In the genomic region with DNA sequence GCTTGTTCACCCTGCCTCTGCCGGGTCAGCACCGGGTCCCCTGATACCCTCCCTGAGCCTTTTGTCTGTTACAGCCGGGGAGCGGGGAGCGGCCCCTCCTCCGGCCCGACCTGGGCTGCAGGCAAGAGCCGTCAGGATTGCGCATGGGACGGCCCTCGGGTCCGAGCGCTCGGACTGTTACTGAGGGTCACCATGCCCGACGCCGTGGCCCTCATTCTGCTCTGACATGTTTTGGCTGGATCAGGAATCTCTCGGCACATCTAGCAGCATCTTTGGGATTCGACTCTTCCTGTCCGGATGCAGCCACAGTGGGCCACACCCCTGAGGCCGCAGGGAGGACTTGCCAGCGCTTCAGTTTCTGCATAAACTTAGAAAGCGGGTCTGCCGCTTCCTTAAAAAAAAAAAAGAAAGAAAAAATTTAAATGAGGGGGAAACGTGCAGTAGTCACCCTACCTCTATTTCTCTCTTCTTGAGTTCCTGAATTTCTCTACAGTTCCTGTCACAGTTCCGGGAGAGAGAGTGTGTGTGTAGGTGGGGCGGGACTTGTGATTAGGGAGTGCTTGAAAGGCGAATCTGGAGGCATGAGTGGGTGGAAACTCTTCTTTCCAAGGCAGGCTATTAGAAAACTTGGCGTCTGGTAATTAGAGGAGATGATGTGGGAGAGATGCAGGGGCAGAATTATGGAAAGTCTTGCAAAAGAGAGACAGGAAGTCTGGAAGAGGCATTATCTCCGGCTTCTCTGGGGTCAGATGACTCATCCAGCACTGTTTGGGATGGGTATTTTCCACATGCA, we compare ENCODE assay signal across 1 cellular context.
TF ChIP-seq lines count a peak whose summit lies in the region.

No MANE protein-coding gene starts in this region.

TF ChIP-seq in K562, 482 proteins besides CTCF, POLR2A, EP300 and RAD21 (continued from another document and continues in another):
- TF ChIP-seq, protein P1, sequence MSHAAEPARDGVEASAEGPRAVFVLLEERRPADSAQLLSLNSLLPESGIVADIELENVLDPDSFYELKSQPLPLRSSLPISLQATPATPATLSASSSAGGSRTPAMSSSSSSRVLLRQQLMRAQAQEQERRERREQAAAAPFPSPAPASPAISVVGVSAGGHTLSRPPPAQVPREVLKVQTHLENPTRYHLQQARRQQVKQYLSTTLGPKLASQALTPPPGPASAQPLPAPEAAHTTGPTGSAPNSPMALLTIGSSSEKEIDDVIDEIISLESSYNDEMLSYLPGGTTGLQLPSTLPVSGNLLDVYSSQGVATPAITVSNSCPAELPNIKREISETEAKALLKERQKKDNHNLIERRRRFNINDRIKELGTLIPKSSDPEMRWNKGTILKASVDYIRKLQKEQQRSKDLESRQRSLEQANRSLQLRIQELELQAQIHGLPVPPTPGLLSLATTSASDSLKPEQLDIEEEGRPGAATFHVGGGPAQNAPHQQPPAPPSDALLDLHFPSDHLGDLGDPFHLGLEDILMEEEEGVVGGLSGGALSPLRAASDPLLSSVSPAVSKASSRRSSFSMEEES (CRISPR knock-in tag; IDR thresholded peaks at IDR 0.05), result no peak
- TF ChIP-seq MYNN (IDR thresholded peaks at IDR 0.05) (no peak), MYNN (CRISPR knock-in tag; IDR thresholded peaks at IDR 0.05) (no peak), MTA3 (IDR thresholded peaks at IDR 0.05; ENCODE audit: borderline replicate concordance) (no peak), KDM4B (IDR thresholded peaks at IDR 0.05; ENCODE audit: borderline replicate concordance in 2 of 2, low read depth in 1 of 2) (no peak), MYC (IDR thresholded peaks at IDR 0.05; ENCODE audit: low read depth, low read length) (0 out of 2 replicates have a peak, but pooled peaks have one; percentile 12), MYC (CRISPR knock-in tag; IDR thresholded peaks at IDR 0.05; ENCODE audit: borderline replicate concordance, low read depth) (no peak), GATAD2B (IDR thresholded peaks at IDR 0.05; ENCODE audit: borderline replicate concordance) (no peak), ZNF24 (IDR thresholded peaks at IDR 0.05) (no peak), SMAD4 (CRISPR knock-in tag; conservative IDR thresholded peaks at IDR 0.05) (peak; percentile 26; the same call in 1 of the 2 replicates), KLF13 (tag; IDR thresholded peaks at IDR 0.05; ENCODE audit: borderline replicate concordance, low read depth) (no peak), HNRNPK (IDR thresholded peaks at IDR 0.05; ENCODE audit: low read depth, low read length, poor library complexity, severe bottlenecking) (no peak), ZNF41 (CRISPR knock-in tag; conservative IDR thresholded peaks at IDR 0.05) (no peak), ELF1 (tag; IDR thresholded peaks at IDR 0.05) (peak; percentile 88), ZNF668 (CRISPR knock-in tag; IDR thresholded peaks at IDR 0.05) (no peak), CBFA2T2 (conservative IDR thresholded peaks at IDR 0.05) (no peak), SMAD3 (CRISPR knock-in tag; conservative IDR thresholded peaks at IDR 0.05) (no peak), POU5F1 (IDR thresholded peaks at IDR 0.05; ENCODE audit: borderline replicate concordance, low read depth, low read length, partially characterized antibody) (no peak), JUN (IDR thresholded peaks at IDR 0.05; ENCODE audit: borderline replicate concordance, low read depth, low read length) (peak; percentile 75), JUN (CRISPR knock-in tag; IDR thresholded peaks at IDR 0.05; ENCODE audit: borderline replicate concordance) (no peak), TEAD2 (tag; IDR thresholded peaks at IDR 0.05) (no peak), PURB (CRISPR knock-in tag; IDR thresholded peaks at IDR 0.05; ENCODE audit: low read depth) (no peak), PHF20 (IDR thresholded peaks at IDR 0.05; ENCODE audit: partially characterized antibody) (no peak), HEY1 (CRISPR knock-in tag; IDR thresholded peaks at IDR 0.05; ENCODE audit: borderline replicate concordance) (no peak), ZKSCAN8 (CRISPR knock-in tag; IDR thresholded peaks at IDR 0.05) (peak; percentile 30; the same call in 1 of the 2 replicates), KLF16 (IDR thresholded peaks at IDR 0.05) (no peak), PPARD (CRISPR knock-in tag; IDR thresholded peaks at IDR 0.05) (no peak), CTBP1 (IDR thresholded peaks at IDR 0.05; ENCODE audit: borderline replicate concordance) (no peak; the same call in 1 of the 2 replicates), ZNF224 (CRISPR knock-in tag; IDR thresholded peaks at IDR 0.05) (no peak), MCM5 (IDR thresholded peaks at IDR 0.05; ENCODE audit: low read depth) (no peak), EZH2 (IDR thresholded peaks at IDR 0.05; ENCODE audit: borderline replicate concordance, low read depth, low read length) (no peak), RFX7 (CRISPR knock-in tag; IDR thresholded peaks at IDR 0.05) (no peak), CBFA2T3 (IDR thresholded peaks at IDR 0.05) (peak; percentile 40; the same call in 1 of the 2 replicates), RUNX1 (IDR thresholded peaks at IDR 0.05; ENCODE audit: low read depth) (no peak), ZNF589 (CRISPR knock-in tag; IDR thresholded peaks at IDR 0.05; ENCODE audit: low read depth) (no peak), TRIM28 (IDR thresholded peaks at IDR 0.05) (peak; percentile 24; the same call in 1 of the 2 replicates), BRD9 (IDR thresholded peaks at IDR 0.05; ENCODE audit: low read depth, partially characterized antibody) (no peak), ZNF644 (tag; IDR thresholded peaks at IDR 0.05; ENCODE audit: low read depth) (no peak), RBM15 (IDR thresholded peaks at IDR 0.05; ENCODE audit: insufficient read depth, low read length) (no peak), TGIF2 (CRISPR knock-in tag; IDR thresholded peaks at IDR 0.05) (no peak)
- TF ChIP-seq, protein P2, sequence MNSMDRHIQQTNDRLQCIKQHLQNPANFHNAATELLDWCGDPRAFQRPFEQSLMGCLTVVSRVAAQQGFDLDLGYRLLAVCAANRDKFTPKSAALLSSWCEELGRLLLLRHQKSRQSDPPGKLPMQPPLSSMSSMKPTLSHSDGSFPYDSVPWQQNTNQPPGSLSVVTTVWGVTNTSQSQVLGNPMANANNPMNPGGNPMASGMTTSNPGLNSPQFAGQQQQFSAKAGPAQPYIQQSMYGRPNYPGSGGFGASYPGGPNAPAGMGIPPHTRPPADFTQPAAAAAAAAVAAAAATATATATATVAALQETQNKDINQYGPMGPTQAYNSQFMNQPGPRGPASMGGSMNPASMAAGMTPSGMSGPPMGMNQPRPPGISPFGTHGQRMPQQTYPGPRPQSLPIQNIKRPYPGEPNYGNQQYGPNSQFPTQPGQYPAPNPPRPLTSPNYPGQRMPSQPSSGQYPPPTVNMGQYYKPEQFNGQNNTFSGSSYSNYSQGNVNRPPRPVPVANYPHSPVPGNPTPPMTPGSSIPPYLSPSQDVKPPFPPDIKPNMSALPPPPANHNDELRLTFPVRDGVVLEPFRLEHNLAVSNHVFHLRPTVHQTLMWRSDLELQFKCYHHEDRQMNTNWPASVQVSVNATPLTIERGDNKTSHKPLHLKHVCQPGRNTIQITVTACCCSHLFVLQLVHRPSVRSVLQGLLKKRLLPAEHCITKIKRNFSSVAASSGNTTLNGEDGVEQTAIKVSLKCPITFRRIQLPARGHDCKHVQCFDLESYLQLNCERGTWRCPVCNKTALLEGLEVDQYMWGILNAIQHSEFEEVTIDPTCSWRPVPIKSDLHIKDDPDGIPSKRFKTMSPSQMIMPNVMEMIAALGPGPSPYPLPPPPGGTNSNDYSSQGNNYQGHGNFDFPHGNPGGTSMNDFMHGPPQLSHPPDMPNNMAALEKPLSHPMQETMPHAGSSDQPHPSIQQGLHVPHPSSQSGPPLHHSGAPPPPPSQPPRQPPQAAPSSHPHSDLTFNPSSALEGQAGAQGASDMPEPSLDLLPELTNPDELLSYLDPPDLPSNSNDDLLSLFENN (IDR thresholded peaks at IDR 0.05; ENCODE audit: low read depth in 2 of 2, low read length in 2 of 2), result no peak
- TF ChIP-seq, protein P3, sequence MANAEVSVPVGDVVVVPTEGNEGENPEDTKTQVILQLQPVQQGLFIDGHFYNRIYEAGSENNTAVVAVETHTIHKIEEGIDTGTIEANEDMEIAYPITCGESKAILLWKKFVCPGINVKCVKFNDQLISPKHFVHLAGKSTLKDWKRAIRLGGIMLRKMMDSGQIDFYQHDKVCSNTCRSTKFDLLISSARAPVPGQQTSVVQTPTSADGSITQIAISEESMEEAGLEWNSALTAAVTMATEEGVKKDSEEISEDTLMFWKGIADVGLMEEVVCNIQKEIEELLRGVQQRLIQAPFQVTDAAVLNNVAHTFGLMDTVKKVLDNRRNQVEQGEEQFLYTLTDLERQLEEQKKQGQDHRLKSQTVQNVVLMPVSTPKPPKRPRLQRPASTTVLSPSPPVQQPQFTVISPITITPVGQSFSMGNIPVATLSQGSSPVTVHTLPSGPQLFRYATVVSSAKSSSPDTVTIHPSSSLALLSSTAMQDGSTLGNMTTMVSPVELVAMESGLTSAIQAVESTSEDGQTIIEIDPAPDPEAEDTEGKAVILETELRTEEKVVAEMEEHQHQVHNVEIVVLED (CRISPR knock-in tag; IDR thresholded peaks at IDR 0.05), result no peak
- TF ChIP-seq, protein P4, sequence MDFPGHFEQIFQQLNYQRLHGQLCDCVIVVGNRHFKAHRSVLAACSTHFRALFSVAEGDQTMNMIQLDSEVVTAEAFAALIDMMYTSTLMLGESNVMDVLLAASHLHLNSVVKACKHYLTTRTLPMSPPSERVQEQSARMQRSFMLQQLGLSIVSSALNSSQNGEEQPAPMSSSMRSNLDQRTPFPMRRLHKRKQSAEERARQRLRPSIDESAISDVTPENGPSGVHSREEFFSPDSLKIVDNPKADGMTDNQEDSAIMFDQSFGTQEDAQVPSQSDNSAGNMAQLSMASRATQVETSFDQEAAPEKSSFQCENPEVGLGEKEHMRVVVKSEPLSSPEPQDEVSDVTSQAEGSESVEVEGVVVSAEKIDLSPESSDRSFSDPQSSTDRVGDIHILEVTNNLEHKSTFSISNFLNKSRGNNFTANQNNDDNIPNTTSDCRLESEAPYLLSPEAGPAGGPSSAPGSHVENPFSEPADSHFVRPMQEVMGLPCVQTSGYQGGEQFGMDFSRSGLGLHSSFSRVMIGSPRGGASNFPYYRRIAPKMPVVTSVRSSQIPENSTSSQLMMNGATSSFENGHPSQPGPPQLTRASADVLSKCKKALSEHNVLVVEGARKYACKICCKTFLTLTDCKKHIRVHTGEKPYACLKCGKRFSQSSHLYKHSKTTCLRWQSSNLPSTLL (IDR thresholded peaks at IDR 0.05), result no peak
- TF ChIP-seq, protein P5, sequence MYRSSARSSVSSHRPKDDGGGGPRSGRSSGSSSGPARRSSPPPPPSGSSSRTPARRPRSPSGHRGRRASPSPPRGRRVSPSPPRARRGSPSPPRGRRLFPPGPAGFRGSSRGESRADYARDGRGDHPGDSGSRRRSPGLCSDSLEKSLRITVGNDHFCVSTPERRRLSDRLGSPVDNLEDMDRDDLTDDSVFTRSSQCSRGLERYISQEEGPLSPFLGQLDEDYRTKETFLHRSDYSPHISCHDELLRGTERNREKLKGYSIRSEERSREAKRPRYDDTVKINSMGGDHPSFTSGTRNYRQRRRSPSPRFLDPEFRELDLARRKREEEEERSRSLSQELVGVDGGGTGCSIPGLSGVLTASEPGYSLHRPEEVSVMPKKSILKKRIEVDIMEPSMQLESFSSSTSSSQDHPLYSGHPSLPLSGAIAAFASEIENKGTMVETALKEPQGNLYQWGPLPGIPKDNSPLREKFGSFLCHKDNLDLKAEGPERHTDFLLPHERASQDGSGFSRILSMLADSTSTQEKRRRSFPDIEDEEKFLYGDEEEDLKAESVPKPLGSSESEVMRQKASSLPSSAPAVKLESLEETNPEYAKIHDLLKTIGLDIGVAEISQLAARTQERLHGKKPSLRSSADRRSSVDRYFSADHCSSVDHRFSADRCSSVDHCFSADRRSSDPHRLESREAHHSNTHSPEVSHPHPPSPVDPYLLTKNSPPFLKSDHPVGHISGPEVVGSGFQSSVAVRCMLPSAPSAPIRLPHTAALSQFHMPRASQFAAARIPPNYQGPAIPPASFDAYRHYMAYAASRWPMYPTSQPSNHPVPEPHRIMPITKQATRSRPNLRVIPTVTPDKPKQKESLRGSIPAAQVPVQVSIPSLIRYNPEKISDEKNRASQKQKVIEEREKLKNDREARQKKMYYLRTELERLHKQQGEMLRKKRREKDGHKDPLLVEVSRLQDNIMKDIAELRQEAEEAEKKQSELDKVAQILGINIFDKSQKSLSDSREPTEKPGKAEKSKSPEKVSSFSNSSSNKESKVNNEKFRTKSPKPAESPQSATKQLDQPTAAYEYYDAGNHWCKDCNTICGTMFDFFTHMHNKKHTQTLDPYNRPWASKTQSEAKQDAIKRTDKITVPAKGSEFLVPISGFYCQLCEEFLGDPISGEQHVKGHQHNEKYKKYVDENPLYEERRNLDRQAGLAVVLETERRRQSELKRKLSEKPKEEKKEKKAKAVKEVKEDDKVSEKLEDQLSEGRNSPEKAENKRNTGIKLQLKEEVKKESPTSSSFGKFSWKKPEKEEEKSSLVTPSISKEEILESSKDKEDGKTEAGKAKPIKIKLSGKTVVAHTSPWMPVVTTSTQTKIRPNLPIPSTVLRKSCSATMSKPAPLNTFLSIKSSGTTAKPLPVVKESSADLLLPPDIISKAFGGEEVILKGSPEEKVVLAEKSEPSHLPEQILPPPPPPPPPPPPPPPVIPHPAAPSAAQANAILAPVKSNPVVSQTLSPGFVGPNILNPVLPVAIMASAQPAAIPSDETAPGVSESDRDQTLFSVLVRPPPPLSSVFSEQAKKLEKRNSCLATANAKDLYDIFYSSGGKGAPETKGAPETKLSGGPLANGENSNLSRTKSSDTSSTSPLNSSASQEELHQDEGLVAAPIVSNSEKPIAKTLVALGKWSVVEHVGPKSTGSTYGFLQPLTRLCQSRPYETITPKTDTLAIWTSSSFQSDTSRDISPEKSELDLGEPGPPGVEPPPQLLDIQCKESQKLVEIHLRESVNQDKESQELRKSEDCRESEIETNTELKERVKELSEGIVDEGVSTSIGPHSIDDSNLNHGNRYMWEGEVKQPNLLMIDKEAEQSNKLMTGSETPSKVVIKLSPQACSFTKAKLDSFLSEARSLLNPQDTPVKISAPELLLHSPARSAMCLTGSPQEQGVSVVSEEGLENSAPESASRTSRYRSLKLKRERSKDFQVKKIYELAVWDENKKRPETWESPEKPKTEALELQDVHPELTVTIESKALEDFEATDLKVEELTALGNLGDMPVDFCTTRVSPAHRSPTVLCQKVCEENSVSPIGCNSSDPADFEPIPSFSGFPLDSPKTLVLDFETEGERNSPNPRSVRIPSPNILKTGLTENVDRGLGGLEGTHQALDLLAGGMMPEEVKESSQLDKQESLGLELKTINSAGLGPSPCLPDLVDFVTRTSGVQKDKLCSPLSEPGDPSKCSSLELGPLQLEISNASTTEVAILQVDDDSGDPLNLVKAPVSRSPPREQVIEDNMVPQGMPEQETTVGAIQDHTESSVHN (IDR thresholded peaks at IDR 0.05; ENCODE audit: borderline replicate concordance in 1 of 2, low read depth in 1 of 2), result no peak
- TF ChIP-seq, protein P6, sequence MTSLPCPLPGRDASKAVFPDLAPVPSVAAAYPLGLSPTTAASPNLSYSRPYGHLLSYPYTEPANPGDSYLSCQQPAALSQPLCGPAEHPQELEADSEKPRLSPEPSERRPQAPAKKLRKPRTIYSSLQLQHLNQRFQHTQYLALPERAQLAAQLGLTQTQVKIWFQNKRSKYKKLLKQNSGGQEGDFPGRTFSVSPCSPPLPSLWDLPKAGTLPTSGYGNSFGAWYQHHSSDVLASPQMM (CRISPR knock-in tag; IDR thresholded peaks at IDR 0.05), result no peak
- TF ChIP-seq, protein P7, sequence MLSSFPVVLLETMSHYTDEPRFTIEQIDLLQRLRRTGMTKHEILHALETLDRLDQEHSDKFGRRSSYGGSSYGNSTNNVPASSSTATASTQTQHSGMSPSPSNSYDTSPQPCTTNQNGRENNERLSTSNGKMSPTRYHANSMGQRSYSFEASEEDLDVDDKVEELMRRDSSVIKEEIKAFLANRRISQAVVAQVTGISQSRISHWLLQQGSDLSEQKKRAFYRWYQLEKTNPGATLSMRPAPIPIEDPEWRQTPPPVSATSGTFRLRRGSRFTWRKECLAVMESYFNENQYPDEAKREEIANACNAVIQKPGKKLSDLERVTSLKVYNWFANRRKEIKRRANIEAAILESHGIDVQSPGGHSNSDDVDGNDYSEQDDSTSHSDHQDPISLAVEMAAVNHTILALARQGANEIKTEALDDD (IDR thresholded peaks at IDR 0.05), result no peak
